ENCODE assay signal across 8 cellular contexts in genomic region chr3:158532099-158532734, GRCh38. TPM values are rescaled to one million over a fixed set of nuclear protein-coding genes. Genes with fewer than 3 reads are reported as not detected.
DNase-seq lines count a peak whose midpoint lies in the region; ATAC-seq and TF ChIP-seq lines count a peak whose summit lies in the region.

No MANE protein-coding gene starts in this region.

- H3K4me1 ChIP-seq in testis: no peaks in the 10 kb centered on the region

- ATAC-seq in GM18498 (IDR thresholded peaks at IDR 0.05; ENCODE audit: unreplicated experiment): peak; percentile 68
- no peak for ATAC-seq in HG02970 (IDR thresholded peaks at IDR 0.05; ENCODE audit: low FRiP score, unreplicated experiment)

- no peak for TF ChIP-seq POLR2A in testis (IDR thresholded peaks at IDR 0.05)

- no peaks in the 10 kb centered on the region for H3K36me3 ChIP-seq in testis (ENCODE audit: low read depth, missing control alignments)

- DNase-seq in AG09319 (ENCODE audit: extremely low read depth, low read depth): no peak
- peak; percentile 28 for DNase-seq in Jurkat, Clone E6-1 (ENCODE audit: low read depth, low spot score)
- peak; percentile 67 for DNase-seq in RKO (ENCODE audit: low spot score)
- DNase-seq in fibroblast of villous mesenchyme (ENCODE audit: low read depth): peak; percentile 47
- peak; percentile 23 for DNase-seq in testis
- DNase-seq in activated CD4-positive, alpha-beta T cell treated with anti-CD3 and anti-CD28 coated beads, Interleukin-2, amount 50 U/mL, for 48 hours: no peak

- intact Hi-C loops in testis (cut with DNase I; ENCODE audit: low total_unique reads): no loop called here

- H3K27ac ChIP-seq in testis: no peak overlapping the region

- no peak overlapping the region for H3K4me3 ChIP-seq in Jurkat, Clone E6-1 (ENCODE audit: low read length)
- H3K4me3 ChIP-seq in fibroblast of villous mesenchyme (ENCODE audit: low read depth, low read length) (no peak overlapping the region), testis (no peak overlapping the region)

- TF ChIP-seq CTCF in AG09319 (IDR thresholded peaks at IDR 0.05; ENCODE audit: low read depth, low read length) (peak; percentile 60), fibroblast of villous mesenchyme (IDR thresholded peaks at IDR 0.05; ENCODE audit: insufficient read depth, low read depth, low read length) (peak; percentile 58), testis (IDR thresholded peaks at IDR 0.05) (peak in 1 of 3 experiments; percentile 23)

- H3K9me3 ChIP-seq in testis: no peaks in the 10 kb centered on the region

- H3K27me3 ChIP-seq in testis: no peaks in the 10 kb centered on the region

RNA-seq across cellular contexts. Expression of gene MLF1, which starts 38.8 kb away (rescaled TPM):
- not detected for polyA plus RNA-seq in Jurkat, Clone E6-1 (2012; ENCODE audit: insufficient read depth, insufficient read length)
- total RNA-seq in fibroblast of villous mesenchyme (6.1 and 8.2 TPM in 2 replicates), testis (100 to 1,000 TPM; 142 to 211 TPM)
- polyA plus RNA-seq in testis (ENCODE audit: insufficient read depth, low read depth, low replicate concordance): 549 TPM

Comparison
In these comparisons a context has a peak if more than half of its experiments do, and no peak if none do; other contexts are left out.
1. DNase-seq: peak in Jurkat, Clone E6-1 (single experiment), RKO (single experiment), fibroblast of villous mesenchyme (single experiment) and testis (single experiment); none in AG09319 (single experiment) and activated CD4-positive, alpha-beta T cell treated with anti-CD3 and anti-CD28 coated beads, Interleukin-2, amount 50 U/mL, for 48 hours (0 of 2).
2. RNA of gene MLF1, which starts 38.8 kb away (total RNA-seq): 142 to 211 TPM in testis; 6.1 to 8.2 TPM in fibroblast of villous mesenchyme; every median in the first group is over 10 times any median in the second.